Comparison of ENCODE assay signal across 22 cellular contexts in the genomic region with DNA sequence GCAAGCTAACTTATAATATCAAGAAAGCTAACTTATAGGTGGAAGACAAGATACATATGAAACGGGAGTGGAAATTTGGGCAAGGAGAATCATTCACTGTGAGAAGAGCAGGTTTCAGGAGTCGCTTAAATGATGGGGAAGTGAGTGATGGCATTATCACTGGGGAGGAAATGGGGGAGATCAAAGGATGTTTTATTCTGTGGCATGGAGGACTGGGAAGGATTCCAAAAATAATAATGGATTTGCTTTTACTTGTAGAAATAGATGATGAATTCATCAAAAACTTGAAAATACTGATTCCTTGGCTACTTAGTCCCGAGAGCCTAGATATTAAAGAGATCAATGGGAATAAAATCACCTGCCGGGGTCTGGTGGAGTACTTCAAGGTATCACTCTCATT. TPM values are rescaled to one million over a fixed set of nuclear protein-coding genes. Genes with fewer than 3 reads are reported as not detected.
DNase-seq lines count a peak whose midpoint lies in the region; ATAC-seq, FAIRE-seq and TF ChIP-seq lines count a peak whose summit lies in the region.
"Had no signal": no experiment of that assay in that cellular context is flagged by ENCODE, and none has a peak within 500 bp of the region (broad histone marks: within the 10 kb centered on the region; RNA-seq: fewer than 3 reads in every experiment).

No MANE protein-coding gene starts in this region.

- H3K9me3 ChIP-seq in RWPE2 (ENCODE audit: severe bottlenecking) (no peaks in the 10 kb centered on the region), left lung (no peaks in the 10 kb centered on the region)
- H3K9me3 ChIP-seq: mucosa of descending colon, tibial artery had no signal

- H3K27ac ChIP-seq in RWPE2 (ENCODE audit: poor library complexity, severe bottlenecking) (no peak overlapping the region), dorsolateral prefrontal cortex (peak overlapping the region in 51 of 59 donors; percentile 2 to 100 (median 91)), left lung (no peak overlapping the region)
- H3K27ac ChIP-seq: cardiac muscle cell, hepatocyte, SK-N-MC, tibial artery had no signal

- intact Hi-C loops in dorsolateral prefrontal cortex (cut with DNase I) (loop anchor here in 1 of 2 donors (5.0 kb wide), 1 partner anchor 97 kb away; no protein-coding TSS in a partner anchor), left lung (cut with DNase I) (no loop called here)

- H3K27me3 ChIP-seq in RWPE2 (ENCODE audit: insufficient read depth, poor library complexity, severe bottlenecking) (no peaks in the 10 kb centered on the region), dorsolateral prefrontal cortex (no peaks in the 10 kb centered on the region), left lung (no peaks in the 10 kb centered on the region)
- H3K27me3 ChIP-seq: cardiac muscle cell, hepatocyte, tibial artery had no signal

- ATAC-seq in RWPE2 (ENCODE audit: low read depth) (peak; percentile 61), left lung (no peak)
- ATAC-seq: mucosa of descending colon; stimulated activated naive CD8-positive, alpha-beta T cell treated with anti-CD3 and anti-CD28 coated beads, Interleukin-15, Interleukin-2, amounts not matched to agents 100 U/mL and 50 U/mL, for 24 hours had no signal

- peak; percentile 55 for DNase-seq in ELR (ENCODE audit: low read depth)
- no peak for DNase-seq in RWPE2 (ENCODE audit: low spot score)
- no peak for DNase-seq in dorsolateral prefrontal cortex
- DNase-seq in non-pigmented ciliary epithelial cell (ENCODE audit: low read depth): peak; percentile 24
- no peak for DNase-seq in ureter (ENCODE audit: low spot score)
- DNase-seq in activated effector memory CD4-positive, alpha-beta T cell treated with anti-CD3 and anti-CD28 coated beads, Interleukin-2, amount 50 U/mL, for 16 hours: no peak
- DNase-seq in H54 (ENCODE audit: insufficient read length, low spot score): no peak
- DNase-seq in left lung: no peak
- DNase-seq: activated CD4-positive, alpha-beta T cell treated with anti-CD3 and anti-CD28 coated beads for 48 hours; activated naive CD4-positive, alpha-beta T cell; activated T-cell treated with anti-CD3 and anti-CD28 coated beads, Interleukin-2, amount 50 U/mL, for 4 hours; HFFc6; mucosa of descending colon; NCI-H1417 treated with DMSO at 0.1 percent for 48 hours; NCI-H510A; RPMI8226; stimulated activated naive CD8-positive, alpha-beta T cell treated with anti-CD3 and anti-CD28 coated beads, Interleukin-15, Interleukin-2, amounts not matched to agents 100 U/mL and 50 U/mL, for 24 hours; tibial artery had no signal

- FAIRE-seq in H54 (lab: Jason Lieb, UNC): no peak
- FAIRE-seq: frontal cortex had no signal

- TF ChIP-seq CTCF in RWPE2 (IDR thresholded peaks at IDR 0.05; ENCODE audit: poor library complexity, severe bottlenecking): no peak
- TF ChIP-seq CTCF in dorsolateral prefrontal cortex (IDR thresholded peaks at IDR 0.05 in 54 of 56, conservative IDR thresholded peaks at IDR 0.05 in 2 of 56; ENCODE audit: low read depth in 1 of 56, partially characterized antibody in 56 of 56): no peak
- TF ChIP-seq CTCF in left lung (IDR thresholded peaks at IDR 0.05): no peak

- H3K4me3 ChIP-seq in RWPE2 (ENCODE audit: severe bottlenecking) (no peak overlapping the region), dorsolateral prefrontal cortex (no peak overlapping the region), left lung (no peak overlapping the region)
- H3K4me3 ChIP-seq: cardiac muscle cell, hepatocyte, mucosa of descending colon, SK-N-MC, tibial artery had no signal

- peaks cover 9% of the 10 kb centered on the region for H3K4me1 ChIP-seq in RWPE2 (ENCODE audit: insufficient read depth, poor library complexity, severe bottlenecking)
- no peaks in the 10 kb centered on the region for H3K4me1 ChIP-seq in left lung
- H3K4me1 ChIP-seq: tibial artery had no signal

- TF ChIP-seq POLR2A in H54 (IDR thresholded peaks at IDR 0.05; ENCODE audit: low read depth, low read length): no peak

- H3K36me3 ChIP-seq in RWPE2 (ENCODE audit: low read depth): no peaks in the 10 kb centered on the region
- no peaks in the 10 kb centered on the region for H3K36me3 ChIP-seq in left lung
- H3K36me3 ChIP-seq: cardiac muscle cell had no signal

RNA-seq across cellular contexts. Expression of a gene that starts 47.8 kb away (rescaled TPM):
- total RNA-seq in dorsolateral prefrontal cortex (10 to 100 TPM; 17.4 to 41.1 (median 25.1) TPM), ureter (27.4 TPM), left lung (10 to 100 TPM; 28.2 to 32.3 TPM)

Comparison
In these comparisons a context has a peak if more than half of its experiments do, and no peak if none do; other contexts are left out.
1. DNase-seq: peak in ELR (single experiment) and non-pigmented ciliary epithelial cell (single experiment); none in RWPE2 (single experiment), dorsolateral prefrontal cortex (0 of 10), ureter (single experiment), activated effector memory CD4-positive, alpha-beta T cell treated with anti-CD3 and anti-CD28 coated beads, Interleukin-2, amount 50 U/mL, for 16 hours (single experiment), H54 (single experiment) and left lung (0 of 2).
2. H3K27ac ChIP-seq: peak in dorsolateral prefrontal cortex (51 of 59); none in RWPE2 (single experiment) and left lung (0 of 2).